In the genomic region with DNA sequence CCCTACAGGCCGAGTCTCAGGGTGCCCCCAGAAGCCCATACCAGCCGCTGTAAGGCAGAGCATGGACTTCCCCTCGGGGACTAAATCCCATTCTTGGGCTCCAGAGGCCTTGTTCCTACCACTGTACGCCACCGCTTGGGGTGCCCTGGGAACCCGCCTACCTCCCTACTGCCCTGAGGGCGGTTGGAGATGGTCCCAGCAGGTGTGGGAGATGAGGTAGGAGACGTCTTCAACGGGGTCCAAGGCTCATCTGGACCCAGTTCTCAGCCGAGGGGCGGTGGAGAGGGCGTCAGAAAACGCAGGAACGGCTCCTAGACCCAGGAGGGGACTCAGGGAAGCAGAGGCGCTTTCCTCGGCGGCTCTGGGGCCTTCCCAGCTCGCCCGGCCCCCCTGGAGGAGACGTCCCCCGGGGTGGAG, we compare ENCODE assay signal across 10 cellular contexts. TPM values are rescaled to one million over a fixed set of nuclear protein-coding genes. Genes with fewer than 3 reads are reported as not detected.
A peak's percentile ranks its signal among the peaks of the same experiment; 100 is the strongest.
DNase-seq lines count a peak whose midpoint lies in the region; ATAC-seq lines count a peak whose summit lies in the region.
"Had no signal": no experiment of that assay in that cellular context is flagged by ENCODE, and none has a peak within 500 bp of the region (broad histone marks: within the 10 kb centered on the region; RNA-seq: fewer than 3 reads in every experiment).

No MANE protein-coding gene starts in this region.

- H3K79me2 ChIP-seq in mesendoderm (ENCODE audit: control insufficient read depth, insufficient read depth, low read length): peaks cover 13% of the 10 kb centered on the region

- no peak overlapping the region for H4K8ac ChIP-seq in mesendoderm (ENCODE audit: low read depth, low read length)

- H4K5ac ChIP-seq in mesendoderm (ENCODE audit: low read length): no peak overlapping the region

- no peak overlapping the region for H2BK120ac ChIP-seq in mesendoderm (ENCODE audit: low read depth, low read length)

- peaks cover 8 to 33% (median 23%) of the 10 kb centered on the region in 5 donors for H3K9me3 ChIP-seq in subcutaneous abdominal adipose tissue (ENCODE audit: control insufficient read depth in 5 of 5, low read length in 5 of 5)

- no peak overlapping the region for H3K27ac Mint-ChIP-seq in activated CD4-positive, alpha-beta T cell treated with anti-CD3 and anti-CD28 coated beads, Interleukin-2, amount 10 ng/mL, durations not matched to agents 24 days and 14 days
- no peak overlapping the region for H3K27ac Mint-ChIP-seq in activated CD4-positive, alpha-beta T cell treated with anti-CD3 and anti-CD28 coated beads for 36 hours

- no peaks in the 10 kb centered on the region for H3K27me3 Mint-ChIP-seq in activated CD4-positive, alpha-beta T cell treated with anti-CD3 and anti-CD28 coated beads, Interleukin-2, amount 10 ng/mL, durations not matched to agents 24 days and 14 days
- H3K27me3 Mint-ChIP-seq in activated CD4-positive, alpha-beta T cell treated with anti-CD3 and anti-CD28 coated beads for 36 hours: no peaks in the 10 kb centered on the region

- peak overlapping the region; percentile 26 for H3K4ac ChIP-seq in mesendoderm (ENCODE audit: low read depth, low read length)

- peaks cover 18% of the 10 kb centered on the region for H3K4me1 Mint-ChIP-seq in activated CD4-positive, alpha-beta T cell treated with anti-CD3 and anti-CD28 coated beads, Interleukin-2, amount 10 ng/mL, durations not matched to agents 24 days and 14 days
- peaks cover 22% of the 10 kb centered on the region for H3K4me1 Mint-ChIP-seq in activated CD4-positive, alpha-beta T cell treated with anti-CD3 and anti-CD28 coated beads for 36 hours

- DNase-seq in activated CD4-positive, alpha-beta T cell treated with anti-CD3 and anti-CD28 coated beads, Interleukin-2, amount 10 ng/mL, durations not matched to agents 24 days and 14 days: peak; percentile 55
- DNase-seq in activated CD4-positive, alpha-beta T cell treated with anti-CD3 and anti-CD28 coated beads for 36 hours: no peak
- peak in 2 of 61 donors; percentile 14 to 38 for DNase-seq in caudate nucleus (lab: John Stamatoyannopoulos, UW)
- no peak for DNase-seq in mesendoderm
- DNase-seq in NCI-H1436 (lab: John Stamatoyannopoulos, UW): no peak
- DNase-seq in HCEC 1CT: no peak
- DNase-seq: NCI-H226 had no signal

- peak overlapping the region; percentile 92 for H3K4me3 Mint-ChIP-seq in activated CD4-positive, alpha-beta T cell treated with anti-CD3 and anti-CD28 coated beads, Interleukin-2, amount 10 ng/mL, durations not matched to agents 24 days and 14 days
- no peak overlapping the region for H3K4me3 Mint-ChIP-seq in activated CD4-positive, alpha-beta T cell treated with anti-CD3 and anti-CD28 coated beads for 36 hours

- H2BK5ac ChIP-seq in mesendoderm (ENCODE audit: low read length): no peak overlapping the region

- peaks cover 2% of the 10 kb centered on the region for H3K36me3 ChIP-seq in mesendoderm (ENCODE audit: control insufficient read depth, insufficient read depth, low read length)
- peaks cover 0 to 6% (median 2%) of the 10 kb centered on the region in 5 donors for H3K36me3 ChIP-seq in subcutaneous abdominal adipose tissue (ENCODE audit: control insufficient read depth in 5 of 5, insufficient read depth in 5 of 5, low read length in 5 of 5)

- no peak for ATAC-seq in activated CD4-positive, alpha-beta T cell treated with anti-CD3 and anti-CD28 coated beads for 36 hours
- no peak for ATAC-seq in HG02870 (IDR thresholded peaks at IDR 0.05; ENCODE audit: unreplicated experiment)
- ATAC-seq: A549 had no signal

- H3K23ac ChIP-seq in mesendoderm (ENCODE audit: low read length): no peak overlapping the region

- no peak overlapping the region for H2AK5ac ChIP-seq in mesendoderm (ENCODE audit: low read length)

- CTCF ChIA-PET in activated CD4-positive, alpha-beta T cell treated with anti-CD3 and anti-CD28 coated beads for 36 hours (lab: Charles Lee): no interaction called here

- POLR2A ChIA-PET in activated CD4-positive, alpha-beta T cell treated with anti-CD3 and anti-CD28 coated beads for 36 hours (lab: Charles Lee): no interaction called here

- H3K4me1 ChIP-seq in mesendoderm (ENCODE audit: control insufficient read depth, low read depth, low read length): no peaks in the 10 kb centered on the region
- peaks cover under 1 to 27% (median 27%) of the 10 kb centered on the region in 5 donors for H3K4me1 ChIP-seq in subcutaneous abdominal adipose tissue (ENCODE audit: control insufficient read depth in 5 of 5, insufficient read depth in 5 of 5, low read length in 5 of 5)
- H3K4me1 ChIP-seq: A549 had no signal

- H3K27me3 ChIP-seq in mesendoderm (ENCODE audit: insufficient read depth, low read length, poor library complexity) (no peaks in the 10 kb centered on the region), subcutaneous abdominal adipose tissue (ENCODE audit: control insufficient read depth in 5 of 5, insufficient read depth in 4 of 5, low read length in 5 of 5) (no peaks in the 10 kb centered on the region)

- peaks cover 23% of the 10 kb centered on the region for H3K79me1 ChIP-seq in mesendoderm (ENCODE audit: low read length)

- peak overlapping the region; percentile 95 for H3K56ac ChIP-seq in mesendoderm (ENCODE audit: low read length)

- WGBS in mesendoderm (ENCODE audit: extremely low coverage, insufficient coverage, low lambda C conversion rate): no CpG with 5 or more reads among the region's 21 CpGs

- intact Hi-C loops in activated CD4-positive, alpha-beta T cell treated with anti-CD3 and anti-CD28 coated beads, Interleukin-2, amount 10 ng/mL, durations not matched to agents 24 days and 14 days (cut with micrococcal nuclease): loop anchor here (5.0 kb wide), 1 partner anchor 171 kb away; the partner anchor contains the start of gene ZNF17
- intact Hi-C loops in activated CD4-positive, alpha-beta T cell treated with anti-CD3 and anti-CD28 coated beads for 36 hours (cut with DNase I, micrococcal nuclease): no loop called here

- no peak overlapping the region for H3K4me3 ChIP-seq in mesendoderm (ENCODE audit: low read length)
- peak overlapping the region; percentile 8 to 93 (median 78) for H3K4me3 ChIP-seq in subcutaneous abdominal adipose tissue (ENCODE audit: low read depth in 1 of 5, low read length in 5 of 5)
- H3K4me3 ChIP-seq: A549 had no signal

- peak overlapping the region; percentile 5 for H3K18ac ChIP-seq in mesendoderm (ENCODE audit: low read length)

- H3K9me3 Mint-ChIP-seq in activated CD4-positive, alpha-beta T cell treated with anti-CD3 and anti-CD28 coated beads, Interleukin-2, amount 10 ng/mL, durations not matched to agents 24 days and 14 days: peaks cover 35% of the 10 kb centered on the region
- H3K9me3 Mint-ChIP-seq in activated CD4-positive, alpha-beta T cell treated with anti-CD3 and anti-CD28 coated beads for 36 hours (ENCODE audit: low read depth): peaks cover 49% of the 10 kb centered on the region

- no peak overlapping the region for H2BK15ac ChIP-seq in mesendoderm (replicated peaks; ENCODE audit: low read depth)

- H3K27ac ChIP-seq in caudate nucleus (ENCODE audit: low read depth, low read length) (peak overlapping the region; percentile 74), mesendoderm (ENCODE audit: low read depth, low read length) (no peak overlapping the region), subcutaneous abdominal adipose tissue (ENCODE audit: low read depth, low read length) (no peak overlapping the region)
- H3K27ac ChIP-seq: A549 had no signal

- H3K9ac ChIP-seq in mesendoderm (ENCODE audit: low read length) (peak overlapping the region; percentile 28), subcutaneous abdominal adipose tissue (ENCODE audit: low read length in 5 of 5) (no peak overlapping the region)

- H3K36me3 Mint-ChIP-seq in activated CD4-positive, alpha-beta T cell treated with anti-CD3 and anti-CD28 coated beads, Interleukin-2, amount 10 ng/mL, durations not matched to agents 24 days and 14 days (ENCODE audit: low read depth): peaks cover 43% of the 10 kb centered on the region
- peaks cover 42% of the 10 kb centered on the region for H3K36me3 Mint-ChIP-seq in activated CD4-positive, alpha-beta T cell treated with anti-CD3 and anti-CD28 coated beads for 36 hours (ENCODE audit: low read depth)

- peak overlapping the region; percentile 86 for H3K4me2 ChIP-seq in mesendoderm (ENCODE audit: low read length)
- H3K4me2 ChIP-seq: A549 had no signal

RNA-seq across cellular contexts. Expression of gene ZIK1, which starts 0.8 kb away (rescaled TPM):
- total RNA-seq in activated CD4-positive, alpha-beta T cell treated with anti-CD3 and anti-CD28 coated beads, Interleukin-2, amount 10 ng/mL, durations not matched to agents 24 days and 14 days: 2.8 and 4.1 TPM in 2 replicates
- total RNA-seq in activated CD4-positive, alpha-beta T cell treated with anti-CD3 and anti-CD28 coated beads for 36 hours: 1 to 10 TPM; 4.6 to 5.3 TPM
- 26.0 TPM for polyA plus RNA-seq in mesendoderm (2013, experiment 1 of 2)
- polyA plus RNA-seq in mesendoderm (2013, experiment 2 of 2): 25.9 TPM

RNA-seq across cellular contexts. Expression of gene ZNF416, which starts 4.4 kb away (rescaled TPM):
- total RNA-seq in activated CD4-positive, alpha-beta T cell treated with anti-CD3 and anti-CD28 coated beads, Interleukin-2, amount 10 ng/mL, durations not matched to agents 24 days and 14 days: 3.4 and 3.5 TPM in 2 replicates
- 1 to 10 TPM; 3.3 to 3.7 TPM for total RNA-seq in activated CD4-positive, alpha-beta T cell treated with anti-CD3 and anti-CD28 coated beads for 36 hours
- 6.9 TPM for polyA plus RNA-seq in mesendoderm (2013, experiment 1 of 2)
- polyA plus RNA-seq in mesendoderm (2013, experiment 2 of 2): 6.9 TPM

RNA-seq across cellular contexts. Expression of gene ZNF530, which starts 16.6 kb away (rescaled TPM):
- 4.5 and 5.7 TPM in 2 replicates for total RNA-seq in activated CD4-positive, alpha-beta T cell treated with anti-CD3 and anti-CD28 coated beads, Interleukin-2, amount 10 ng/mL, durations not matched to agents 24 days and 14 days
- total RNA-seq in activated CD4-positive, alpha-beta T cell treated with anti-CD3 and anti-CD28 coated beads for 36 hours: 1 to 10 TPM; 7.1 to 7.2 TPM
- 4.8 TPM for polyA plus RNA-seq in mesendoderm (2013, experiment 1 of 2)
- polyA plus RNA-seq in mesendoderm (2013, experiment 2 of 2): 4.6 TPM

RNA-seq across cellular contexts. Expression of gene ZNF550, which starts 23.4 kb away (rescaled TPM):
- 7.4 and 9.3 TPM in 2 replicates for total RNA-seq in activated CD4-positive, alpha-beta T cell treated with anti-CD3 and anti-CD28 coated beads, Interleukin-2, amount 10 ng/mL, durations not matched to agents 24 days and 14 days
- total RNA-seq in activated CD4-positive, alpha-beta T cell treated with anti-CD3 and anti-CD28 coated beads for 36 hours: 10 to 100 TPM; 11.8 to 11.9 TPM
- polyA plus RNA-seq in mesendoderm (2013, experiment 1 of 2): 3.4 TPM
- 3.0 TPM for polyA plus RNA-seq in mesendoderm (2013, experiment 2 of 2)

RNA-seq across cellular contexts. Expression of gene ZNF134, which starts 30.9 kb away (rescaled TPM):
- total RNA-seq in activated CD4-positive, alpha-beta T cell treated with anti-CD3 and anti-CD28 coated beads, Interleukin-2, amount 10 ng/mL, durations not matched to agents 24 days and 14 days: 7.2 and 9.1 TPM in 2 replicates
- total RNA-seq in activated CD4-positive, alpha-beta T cell treated with anti-CD3 and anti-CD28 coated beads for 36 hours: 1 to 10 TPM; 7.6 to 9.7 TPM
- 21.9 TPM for polyA plus RNA-seq in mesendoderm (2013, experiment 1 of 2)
- polyA plus RNA-seq in mesendoderm (2013, experiment 2 of 2): 23.5 TPM
